11 cellular contexts compared by ENCODE assay signal in the genomic region with DNA sequence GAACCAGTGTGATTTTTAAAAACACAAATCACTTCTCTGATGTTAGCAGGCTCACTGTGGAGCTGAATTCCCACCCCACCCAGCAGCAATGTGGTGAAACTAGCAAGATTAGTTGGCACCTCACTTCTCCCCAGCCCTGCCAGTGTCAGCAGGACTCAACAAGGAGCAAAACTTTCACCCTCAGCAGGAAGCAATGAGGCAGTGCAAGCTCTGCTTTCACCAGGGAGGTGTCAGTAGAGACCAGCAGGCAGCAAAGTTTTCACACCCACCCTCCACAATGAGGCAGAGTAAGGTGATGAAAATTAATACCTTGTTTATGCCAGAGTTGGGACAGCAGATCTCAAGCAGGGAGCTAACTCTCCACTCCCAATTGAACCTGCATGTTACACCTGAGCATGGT.
"Had no signal": no experiment of that assay in that cellular context is flagged by ENCODE, and none has a peak within 500 bp of the region (broad histone marks: within the 10 kb centered on the region; RNA-seq: fewer than 3 reads in every experiment).

No MANE protein-coding gene starts in this region.

- H3K4me1 Mint-ChIP-seq: activated naive CD8-positive, alpha-beta T cell treated with anti-CD3 and anti-CD28 coated beads for 36 hours had no signal

- ATAC-seq: pancreas; stimulated activated naive CD8-positive, alpha-beta T cell treated with anti-CD3 and anti-CD28 coated beads, Interleukin-15, Interleukin-2, amounts not matched to agents 100 U/mL and 50 U/mL, for 24 hours had no signal

- H3K27me3 ChIP-seq: brain microvascular endothelial cell, esophagus squamous epithelium, pancreas, suprapubic skin, upper lobe of left lung had no signal

- H3K9me3 ChIP-seq: esophagus squamous epithelium, pancreas, suprapubic skin, upper lobe of left lung had no signal

- H3K4me1 ChIP-seq: pancreas, suprapubic skin, upper lobe of left lung had no signal

- H3K27ac ChIP-seq: brain microvascular endothelial cell, esophagus squamous epithelium, pancreas, suprapubic skin, upper lobe of left lung had no signal

- H3K27me3 Mint-ChIP-seq: activated naive CD8-positive, alpha-beta T cell treated with anti-CD3 and anti-CD28 coated beads for 36 hours; activated T-cell treated with anti-CD3 and anti-CD28 coated beads, Interleukin-2, amount 50 U/mL, for 24 hours had no signal

- DNase-seq: activated effector memory CD4-positive, alpha-beta T cell treated with anti-CD3 and anti-CD28 coated beads, Interleukin-2, amount 50 U/mL, for 16 hours; activated naive CD8-positive, alpha-beta T cell treated with anti-CD3 and anti-CD28 coated beads for 36 hours; activated T-cell treated with anti-CD3 and anti-CD28 coated beads, Interleukin-2, amount 50 U/mL, for 24 hours; brain microvascular endothelial cell; esophagus squamous epithelium; foreskin fibroblast; pancreas; stimulated activated CD4-positive, alpha-beta T cell treated with anti-CD3 and anti-CD28 coated beads, Interleukin-2, amount 100 ng/mL, for 48 hours; stimulated activated naive CD8-positive, alpha-beta T cell treated with anti-CD3 and anti-CD28 coated beads, Interleukin-15, Interleukin-2, amounts not matched to agents 100 U/mL and 50 U/mL, for 24 hours; upper lobe of left lung had no signal

- H3K36me3 Mint-ChIP-seq: activated naive CD8-positive, alpha-beta T cell treated with anti-CD3 and anti-CD28 coated beads for 36 hours had no signal

- H3K4me3 ChIP-seq: esophagus squamous epithelium, pancreas, suprapubic skin, upper lobe of left lung had no signal

- H3K27ac Mint-ChIP-seq: activated naive CD8-positive, alpha-beta T cell treated with anti-CD3 and anti-CD28 coated beads for 36 hours; activated T-cell treated with anti-CD3 and anti-CD28 coated beads, Interleukin-2, amount 50 U/mL, for 24 hours had no signal

- H3K36me3 ChIP-seq: brain microvascular endothelial cell, esophagus squamous epithelium, pancreas, suprapubic skin, upper lobe of left lung had no signal

- H3K4me3 Mint-ChIP-seq: activated naive CD8-positive, alpha-beta T cell treated with anti-CD3 and anti-CD28 coated beads for 36 hours; activated T-cell treated with anti-CD3 and anti-CD28 coated beads, Interleukin-2, amount 50 U/mL, for 24 hours had no signal

- H3K9me3 Mint-ChIP-seq: activated naive CD8-positive, alpha-beta T cell treated with anti-CD3 and anti-CD28 coated beads for 36 hours; activated T-cell treated with anti-CD3 and anti-CD28 coated beads, Interleukin-2, amount 50 U/mL, for 24 hours had no signal
